Comparison of ENCODE assay signal across 32 cellular contexts in the genomic region with DNA sequence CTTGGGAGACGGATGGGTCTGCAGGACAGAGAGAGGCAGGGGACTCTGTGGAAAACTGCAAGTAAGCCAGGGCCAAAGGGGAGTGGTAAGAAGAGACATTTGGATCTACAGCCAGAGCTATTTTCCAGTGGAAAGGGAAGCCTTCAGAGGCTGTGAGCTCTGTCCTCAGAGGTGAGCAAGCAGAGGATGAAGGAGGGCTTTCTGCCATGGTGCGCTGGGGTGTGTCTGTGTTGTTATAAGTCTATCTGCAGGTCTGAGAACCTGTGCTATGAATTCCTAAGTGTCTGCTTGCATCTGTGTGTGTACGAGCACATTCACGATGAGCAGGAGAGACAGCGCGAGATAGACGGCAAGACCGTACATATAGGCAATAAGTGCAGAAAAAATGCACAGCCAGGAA. TPM values are rescaled to one million over a fixed set of nuclear protein-coding genes. Genes with fewer than 3 reads are reported as not detected.
DNase-seq lines count a peak whose midpoint lies in the region; ATAC-seq and TF ChIP-seq lines count a peak whose summit lies in the region.
"Had no signal": no experiment of that assay in that cellular context is flagged by ENCODE, and none has a peak within 500 bp of the region (broad histone marks: within the 10 kb centered on the region; RNA-seq: fewer than 3 reads in every experiment).

No MANE protein-coding gene starts in this region.

- peaks cover 15% of the 10 kb centered on the region for H3K4me1 Mint-ChIP-seq in T-helper 17 cell
- H3K4me1 Mint-ChIP-seq: immature natural killer cell, natural killer cell had no signal

- H3K18ac ChIP-seq in mesendoderm (ENCODE audit: low read length) = peak overlapping the region; percentile 8

- no peak overlapping the region for H2BK120ac ChIP-seq in mesendoderm (ENCODE audit: low read depth, low read length)

- H3K36me3 Mint-ChIP-seq in T-helper 17 cell (ENCODE audit: low read depth) = peaks cover 5% of the 10 kb centered on the region
- H3K36me3 Mint-ChIP-seq: CD4-positive, alpha-beta memory T cell; IgD-negative memory B cell; immature natural killer cell; natural killer cell had no signal

- no peaks in the 10 kb centered on the region for H3K79me1 ChIP-seq in mesendoderm (ENCODE audit: low read length)

- H2AK5ac ChIP-seq in mesendoderm (ENCODE audit: low read length) = no peak overlapping the region

- H3K27ac ChIP-seq in colonic mucosa (peak overlapping the region; percentile 44), mesendoderm (ENCODE audit: low read depth, low read length) (no peak overlapping the region)
- H3K27ac ChIP-seq: esophagus muscularis mucosa, foreskin keratinocyte, GM23248, heart left ventricle, SK-N-MC had no signal

- no peak for TF ChIP-seq CTCF in colonic mucosa (IDR thresholded peaks at IDR 0.05)

- no peak overlapping the region for H3K4me3 Mint-ChIP-seq in T-helper 17 cell
- H3K4me3 Mint-ChIP-seq: activated CD4-positive, alpha-beta T cell treated with anti-CD3 and anti-CD28 coated beads, Interleukin-2, amount 10 ng/mL, durations not matched to agents 24 days and 14 days; activated T-cell treated with anti-CD3 and anti-CD28 coated beads, Interleukin-2, amount 50 U/mL, for 4 hours; CD4-positive, alpha-beta memory T cell; IgD-negative memory B cell; immature natural killer cell; natural killer cell; T-helper 1 cell treated with Interleukin-12 subunit alpha and Interleukin-12 subunit beta and Interleukin-4 antibody, amounts not matched to agents 30 μg/mL and 1 μg/mL, for 36 hours had no signal

- ATAC-seq in GM19023 (IDR thresholded peaks at IDR 0.05; ENCODE audit: unreplicated experiment) = no peak
- ATAC-seq in T-helper 17 cell = no peak
- no peak for ATAC-seq in HG02759 (IDR thresholded peaks at IDR 0.05; ENCODE audit: unreplicated experiment)
- ATAC-seq: activated T-cell treated with anti-CD3 and anti-CD28 coated beads, Interleukin-2, amount 50 U/mL, for 4 hours; left ventricle myocardium superior; natural killer cell had no signal

- DNase-seq in NCI-H2029 treated with DMSO at 0.1 percent for 48 hours (lab: John Stamatoyannopoulos, UW) (peak; percentile 82), NCI-H2029 (lab: John Stamatoyannopoulos, UW) (no peak), colonic mucosa (no peak), mesendoderm (no peak), T-helper 17 cell (no peak), iPS-NIHi11 (ENCODE audit: low spot score) (no peak)
- DNase-seq: activated CD4-positive, alpha-beta T cell treated with anti-CD3 and anti-CD28 coated beads, Interleukin-2, amount 10 ng/mL, durations not matched to agents 24 days and 14 days; activated gamma-delta T cell treated with Interleukin-2 at 50 U/mL for 16 hours; activated T-cell treated with anti-CD3 and anti-CD28 coated beads, Interleukin-2, amount 50 U/mL, for 4 hours; AML-193; CD4-positive, alpha-beta memory T cell; GM23248; immature natural killer cell; left ventricle myocardium superior; midbrain; natural killer cell; NCI-H1930; stimulated activated CD4-positive, alpha-beta T cell treated with anti-CD3 and anti-CD28 coated beads, Interleukin-2, amount 100 ng/mL, for 24 hours had no signal

- peak overlapping the region; percentile 37 for H3K23ac ChIP-seq in mesendoderm (ENCODE audit: low read length)

- H3K9me3 ChIP-seq in colonic mucosa (no peaks in the 10 kb centered on the region), T-helper 17 cell (ENCODE audit: control insufficient read depth, low read length, poor library complexity, severe bottlenecking) (no peaks in the 10 kb centered on the region)
- H3K9me3 ChIP-seq: esophagus muscularis mucosa, heart left ventricle, upper lobe of left lung had no signal

- no peak overlapping the region for H4K5ac ChIP-seq in mesendoderm (ENCODE audit: low read length)

- intact Hi-C loops in colonic mucosa (cut with DNase I) = no loop called here

- no CpG with 5 or more reads among the region's 8 CpGs for WGBS in mesendoderm (ENCODE audit: extremely low coverage, insufficient coverage, low lambda C conversion rate)

- H3K4me2 ChIP-seq in mesendoderm (ENCODE audit: low read length) = peak overlapping the region; percentile 26

- H2BK15ac ChIP-seq in mesendoderm (replicated peaks; ENCODE audit: low read depth) = no peak overlapping the region

- H3K27me3 ChIP-seq in colonic mucosa = no peaks in the 10 kb centered on the region
- H3K27me3 ChIP-seq in mesendoderm (ENCODE audit: insufficient read depth, low read length, poor library complexity) = no peaks in the 10 kb centered on the region
- H3K27me3 ChIP-seq: upper lobe of left lung had no signal

- no peak overlapping the region for H3K4ac ChIP-seq in mesendoderm (ENCODE audit: low read depth, low read length)

- H3K4me3 ChIP-seq in colonic mucosa = no peak overlapping the region
- no peak overlapping the region for H3K4me3 ChIP-seq in mesendoderm (ENCODE audit: low read length)
- H3K4me3 ChIP-seq: esophagus muscularis mucosa, GM23248, heart left ventricle, SK-N-MC, upper lobe of left lung had no signal

- H3K9ac ChIP-seq in colonic mucosa (ENCODE audit: low read depth in 2 of 2, low read length in 2 of 2) = peak overlapping the region in 1 of 2 donors; percentile 41
- H3K9ac ChIP-seq in mesendoderm (ENCODE audit: low read length) = no peak overlapping the region
- H3K9ac ChIP-seq: GM23248 had no signal

- H4K8ac ChIP-seq in mesendoderm (ENCODE audit: low read depth, low read length) = no peak overlapping the region

- H3K56ac ChIP-seq in mesendoderm (ENCODE audit: low read length) = peak overlapping the region; percentile 17

- H3K27ac Mint-ChIP-seq in T-helper 17 cell = no peak overlapping the region
- H3K27ac Mint-ChIP-seq: activated CD4-positive, alpha-beta T cell treated with anti-CD3 and anti-CD28 coated beads, Interleukin-2, amount 10 ng/mL, durations not matched to agents 24 days and 14 days; CD4-positive, alpha-beta memory T cell; IgD-negative memory B cell; immature natural killer cell; natural killer cell; T-helper 1 cell treated with Interleukin-12 subunit alpha and Interleukin-12 subunit beta and Interleukin-4 antibody, amounts not matched to agents 30 μg/mL and 1 μg/mL, for 36 hours had no signal

- no peak overlapping the region for H2BK5ac ChIP-seq in mesendoderm (ENCODE audit: low read length)

- no peaks in the 10 kb centered on the region for H3K4me1 ChIP-seq in colonic mucosa
- H3K4me1 ChIP-seq in mesendoderm (ENCODE audit: control insufficient read depth, low read depth, low read length) = peaks cover 15% of the 10 kb centered on the region
- H3K4me1 ChIP-seq: esophagus muscularis mucosa, foreskin keratinocyte had no signal

- H3K36me3 ChIP-seq in colonic mucosa (no peaks in the 10 kb centered on the region), mesendoderm (ENCODE audit: control insufficient read depth, insufficient read depth, low read length) (no peaks in the 10 kb centered on the region)
- H3K36me3 ChIP-seq: esophagus muscularis mucosa, heart left ventricle, upper lobe of left lung had no signal

- no peaks in the 10 kb centered on the region for H3K79me2 ChIP-seq in mesendoderm (ENCODE audit: control insufficient read depth, insufficient read depth, low read length)

- H3K27me3 Mint-ChIP-seq in T-helper 17 cell = peaks cover 74% of the 10 kb centered on the region

RNA-seq across cellular contexts. Expression of gene DMBX1, which starts 26.9 kb away (rescaled TPM):
- total RNA-seq in colonic mucosa (not detected), T-helper 17 cell (not detected)
- 0.03 TPM for polyA plus RNA-seq in mesendoderm (2013, experiment 1 of 2)
- polyA plus RNA-seq in mesendoderm (2013, experiment 2 of 2) = 0.03 TPM
- total RNA-seq: activated T-cell treated with anti-CD3 and anti-CD28 coated beads, Interleukin-2, amount 50 U/mL, for 4 hours; cardiac septum; CD4-positive, alpha-beta memory T cell; esophagus muscularis mucosa; foreskin keratinocyte; GM23248; heart left ventricle; left ventricle myocardium superior; natural killer cell; osteoblast; upper lobe of left lung had no signal
- polyA plus RNA-seq: CD4-positive, alpha-beta memory T cell; foreskin keratinocyte; GM23248; heart left ventricle; IgD-negative memory B cell; immature natural killer cell had no signal

RNA-seq across cellular contexts. Expression of gene KNCN, which starts 34.9 kb away (rescaled TPM):
- total RNA-seq in colonic mucosa (not detected), T-helper 17 cell (not detected)
- polyA plus RNA-seq in mesendoderm (2013, experiment 1 of 2) = not detected
- not detected for polyA plus RNA-seq in mesendoderm (2013, experiment 2 of 2)
- total RNA-seq: A172; activated CD4-positive, alpha-beta T cell treated with anti-CD3 and anti-CD28 coated beads, Interleukin-2, amount 10 ng/mL, durations not matched to agents 24 days and 14 days; activated T-cell treated with anti-CD3 and anti-CD28 coated beads, Interleukin-2, amount 50 U/mL, for 4 hours; astrocyte; cardiac septum; CD4-positive, alpha-beta memory T cell; esophagus muscularis mucosa; foreskin keratinocyte; GM23248; heart left ventricle; left ventricle myocardium superior; osteoblast; upper lobe of left lung had no signal
- polyA plus RNA-seq: CD4-positive, alpha-beta memory T cell; foreskin keratinocyte; GM23248; heart left ventricle; IgD-negative memory B cell; immature natural killer cell; small intestine had no signal
